Comparison of ENCODE assay signal across 8 cellular contexts in the genomic region with DNA sequence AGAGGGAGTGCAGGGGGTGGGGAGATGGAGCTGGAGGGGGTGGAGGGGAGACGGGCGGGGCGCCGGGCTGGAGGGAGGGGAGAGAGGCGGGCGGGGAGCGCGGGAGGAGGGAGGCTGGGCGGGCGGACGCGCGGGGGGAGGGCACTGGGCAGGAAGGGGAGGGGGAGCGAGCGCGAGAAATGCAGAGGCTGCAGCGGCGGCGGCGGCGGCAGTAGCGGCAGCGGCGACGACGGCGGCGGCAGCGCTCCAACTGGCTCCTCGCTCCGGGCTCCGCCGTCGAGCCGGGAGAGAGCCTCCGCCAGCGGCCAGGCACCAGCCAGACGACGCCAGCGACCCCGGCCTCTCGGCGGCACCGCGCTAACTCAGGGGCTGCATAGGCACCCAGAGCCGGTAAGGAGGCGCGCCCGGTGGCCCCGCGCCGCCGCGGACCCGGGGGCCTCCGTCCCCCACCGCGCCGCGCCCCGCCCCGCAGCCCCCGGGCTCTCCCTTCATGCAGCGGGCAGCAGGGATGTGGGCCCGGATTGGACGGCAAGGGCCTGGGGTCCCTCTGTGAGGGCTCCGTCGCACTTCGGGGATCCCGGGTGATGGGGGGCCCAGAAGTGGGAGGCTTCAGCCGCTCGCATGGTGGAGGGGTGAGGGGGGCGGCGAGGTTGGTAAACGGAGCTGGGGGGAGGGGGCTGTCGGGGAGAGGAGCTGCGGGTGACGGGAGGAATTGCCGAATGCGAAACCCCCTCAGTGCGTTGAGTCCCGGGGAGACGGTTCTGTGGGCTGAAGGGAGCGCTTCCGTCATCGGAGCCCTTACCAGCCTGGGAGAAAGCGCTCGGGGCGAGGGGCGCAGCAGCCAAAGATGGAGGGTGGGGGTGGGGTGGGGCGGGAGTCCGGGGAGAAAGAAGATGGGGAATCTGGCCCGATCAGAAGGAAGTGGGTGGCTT. TPM values are rescaled to one million over a fixed set of nuclear protein-coding genes. Genes with fewer than 3 reads are reported as not detected.
A peak's percentile ranks its signal among the peaks of the same experiment; 100 is the strongest.
DNase-seq lines count a peak whose midpoint lies in the region; ATAC-seq and TF ChIP-seq lines count a peak whose summit lies in the region.

Gene BASP1, plus strand, starts transcription at position 211 of the 932 bp plus-strand sequence. CDS start 57,586 bp downstream, outside the sequence.

- TF ChIP-seq CTCF in Panc1 (IDR thresholded peaks at IDR 0.05) (no peak), astrocyte of the spinal cord (IDR thresholded peaks at IDR 0.05; ENCODE audit: low read depth, low read length) (no peak)

- intact Hi-C loops in Panc1 (cut with micrococcal nuclease; ENCODE audit: unreplicated experiment) = loop anchor here (5.0 to 10.0 kb wide), 2 partner anchors 897 to 1090 kb away; no protein-coding TSS in a partner anchor

- no peaks in the 10 kb centered on the region for H3K36me3 ChIP-seq in CD8-positive, alpha-beta memory T cell (ENCODE audit: insufficient read depth, low read length)
- H3K36me3 ChIP-seq in Panc1 (ENCODE audit: control insufficient read depth, insufficient read depth, low read length) = peaks cover 7% of the 10 kb centered on the region; the same call in 1 of the 2 replicates

- peaks cover 3 to 19% (median 9%) of the 10 kb centered on the region in 5 donors for H3K9me3 Mint-ChIP-seq in CD8-positive, alpha-beta memory T cell
- H3K9me3 Mint-ChIP-seq in effector memory CD8-positive, alpha-beta T cell = peaks cover 0 to 4% of the 10 kb centered on the region in 2 donors

- DNase-seq in CD8-positive, alpha-beta memory T cell = no peak
- no peak for DNase-seq in Panc1 (ENCODE audit: low read depth, low spot score)
- DNase-seq in astrocyte of the spinal cord (ENCODE audit: low read depth, low spot score) = peak; percentile 87
- peak; percentile 25 for DNase-seq in iPS DF 19.7 (ENCODE audit: low read depth, low spot score)
- peak; percentile 86 for DNase-seq in retina
- no peak for DNase-seq in effector memory CD8-positive, alpha-beta T cell

- no peaks in the 10 kb centered on the region for H3K27me3 ChIP-seq in CD8-positive, alpha-beta memory T cell (ENCODE audit: insufficient read depth, low read length, poor library complexity, severe bottlenecking)
- H3K27me3 ChIP-seq in Panc1 (ENCODE audit: control insufficient read depth, insufficient read depth, low read length) = no peaks in the 10 kb centered on the region

- peak within 1 kb of the TSS in 4 of 7 donors; percentile 32 to 57 (median 38) for H3K4me3 Mint-ChIP-seq in CD8-positive, alpha-beta memory T cell
- H3K4me3 Mint-ChIP-seq in effector memory CD8-positive, alpha-beta T cell = peak within 1 kb of the TSS in 1 of 2 donors; percentile 48

- no peak within 1 kb of the TSS for H3K4me3 ChIP-seq in CD8-positive, alpha-beta memory T cell (ENCODE audit: low read length)
- peak within 1 kb of the TSS; percentile 89 to 90 for H3K4me3 ChIP-seq in Panc1 (ENCODE audit: low read depth in 2 of 2, low read length in 2 of 2)
- H3K4me3 ChIP-seq in astrocyte of the spinal cord (ENCODE audit: low read depth, low read length) = peak within 1 kb of the TSS; percentile 72

- no peak within 1 kb of the TSS for H3K27ac ChIP-seq in CD8-positive, alpha-beta memory T cell (ENCODE audit: low read depth, low read length)
- H3K27ac ChIP-seq in Panc1 (ENCODE audit: low read length) = peak within 1 kb of the TSS; percentile 82

- in situ Hi-C loops in Panc1 (cut with HindIII; ENCODE audit: low pct_unique_long_range_greater_than_20kb, low sequenced_read_pairs) = loop anchor here (25.0 kb wide), 1 partner anchor 1070 kb away; no protein-coding TSS in a partner anchor
- in situ Hi-C loops in astrocyte of the spinal cord (cut with HindIII; ENCODE audit: low sequenced_read_pairs) = no loop called here

- peaks cover 3 to 11% (median 6%) of the 10 kb centered on the region in 3 donors for H3K4me1 Mint-ChIP-seq in CD8-positive, alpha-beta memory T cell
- no peaks in the 10 kb centered on the region for H3K4me1 Mint-ChIP-seq in effector memory CD8-positive, alpha-beta T cell (ENCODE audit: low read depth in 2 of 2)

- BruUV-seq in Panc1 (replicated peaks; lab: Mats Ljungman, UMichigan) = no TSS peak

- peaks cover 5% of the 10 kb centered on the region for H3K4me1 ChIP-seq in CD8-positive, alpha-beta memory T cell (ENCODE audit: insufficient read depth, low read length)
- peaks cover 54% of the 10 kb centered on the region for H3K4me1 ChIP-seq in Panc1 (ENCODE audit: control insufficient read depth, insufficient read depth, low read length)

- ATAC-seq in GM19395 (IDR thresholded peaks at IDR 0.05; ENCODE audit: unreplicated experiment) (peak; percentile 30), HG03460 (IDR thresholded peaks at IDR 0.05; ENCODE audit: unreplicated experiment) (peak; percentile 26), Panc1 (peak; percentile 67)
- no peak for ATAC-seq in effector memory CD8-positive, alpha-beta T cell (replicated peaks)

- CTCF ChIA-PET in CD8-positive, alpha-beta memory T cell (lab: Charles Lee) = no interaction called here
- CTCF ChIA-PET in Panc1 (lab: Charles Lee) = interaction anchor here (1.5 kb wide), 1 partner anchor 88 kb away, joined by 3 read pairs; no protein-coding TSS in a partner anchor

- H3K36me3 Mint-ChIP-seq in CD8-positive, alpha-beta memory T cell = no peaks in the 10 kb centered on the region
- no peaks in the 10 kb centered on the region for H3K36me3 Mint-ChIP-seq in effector memory CD8-positive, alpha-beta T cell (ENCODE audit: insufficient read depth)

- H3K9me3 ChIP-seq in CD8-positive, alpha-beta memory T cell (ENCODE audit: low read length) = no peaks in the 10 kb centered on the region
- no peaks in the 10 kb centered on the region for H3K9me3 ChIP-seq in Panc1 (ENCODE audit: control insufficient read depth, insufficient read depth, low read depth, low read length)

- H3K27ac Mint-ChIP-seq in CD8-positive, alpha-beta memory T cell = no peak within 1 kb of the TSS
- no peak within 1 kb of the TSS for H3K27ac Mint-ChIP-seq in effector memory CD8-positive, alpha-beta T cell

- peaks cover 29 to 39% of the 10 kb centered on the region in 2 donors for H3K27me3 Mint-ChIP-seq in CD8-positive, alpha-beta memory T cell
- peaks cover 25 to 34% of the 10 kb centered on the region in 2 donors for H3K27me3 Mint-ChIP-seq in effector memory CD8-positive, alpha-beta T cell

- POLR2A ChIA-PET in CD8-positive, alpha-beta memory T cell (lab: Charles Lee) = no interaction called here
- POLR2A ChIA-PET in Panc1 (lab: Charles Lee) = interaction anchor here (0.5 to 0.7 kb wide), 3 partner anchors 225 to 1590 kb away, joined by 3 to 15 read pairs (median 6); no protein-coding TSS in a partner anchor

RNA-seq across cellular contexts. Expression of gene BASP1, which starts in this region (rescaled TPM):
- total RNA-seq in CD8-positive, alpha-beta memory T cell = under 1 TPM; 0.28 to 0.49 TPM
- polyA plus RNA-seq in CD8-positive, alpha-beta memory T cell = not detected
- total RNA-seq in Panc1 (2021; ENCODE audit: unreplicated experiment) = 217 TPM
- 126 TPM for polyA plus RNA-seq in Panc1 (2012; ENCODE audit: insufficient read length)

Comparison
In these comparisons a context has a peak if more than half of its experiments do, and no peak if none do; other contexts are left out.
1. RNA of gene BASP1 (total RNA-seq): 217 TPM in Panc1 (single experiment); 0.28 to 0.49 TPM in CD8-positive, alpha-beta memory T cell; every median in the first group is over 100 times any median in the second.
2. DNase-seq: peak in astrocyte of the spinal cord (single experiment), iPS DF 19.7 (single experiment) and retina (single experiment); none in CD8-positive, alpha-beta memory T cell (0 of 5), Panc1 (single experiment) and effector memory CD8-positive, alpha-beta T cell (0 of 3).